Comparison of ENCODE assay signal across 10 cellular contexts in genomic region chr3:128080323-128080898, GRCh38. TPM values are rescaled to one million over a fixed set of nuclear protein-coding genes. Genes with fewer than 3 reads are reported as not detected.
DNase-seq lines count a peak whose midpoint lies in the region; ATAC-seq, FAIRE-seq and TF ChIP-seq lines count a peak whose summit lies in the region.
"Had no signal": no experiment of that assay in that cellular context is flagged by ENCODE, and none has a peak within 500 bp of the region (broad histone marks: within the 10 kb centered on the region; RNA-seq: fewer than 3 reads in every experiment).

No MANE protein-coding gene starts in this region.

- H3K4me1 ChIP-seq in A549 (peaks cover 67% of the 10 kb centered on the region), aorta (ENCODE audit: control insufficient read depth in 1 of 2, insufficient read depth in 2 of 2, low read length in 2 of 2) (peaks cover 0 to 3% of the 10 kb centered on the region in 2 donors)

- ATAC-seq in A549 = no peak
- no peak for ATAC-seq in aorta (ENCODE audit: low FRiP score)
- no peak for ATAC-seq in omental fat pad (ENCODE audit: low FRiP score)
- ATAC-seq in GM21360 (IDR thresholded peaks at IDR 0.05; ENCODE audit: unreplicated experiment) = no peak

- TF ChIP-seq RAD21 in A549 (conservative IDR thresholded peaks at IDR 0.05 in 1 of 2, IDR thresholded peaks at IDR 0.05 in 1 of 2) = no peak

- no peak for TF ChIP-seq EP300 in A549 (IDR thresholded peaks at IDR 0.05)

- H3K27ac ChIP-seq in A549 (peak overlapping the region; percentile 81 to 86), aorta (ENCODE audit: low read depth in 1 of 2, low read length in 2 of 2) (no peak overlapping the region)

- H3K9me3 ChIP-seq in A549 = no peaks in the 10 kb centered on the region
- no peaks in the 10 kb centered on the region for H3K9me3 ChIP-seq in aorta (ENCODE audit: control insufficient read depth, low read length)

- H3K27me3 ChIP-seq in aorta (ENCODE audit: control insufficient read depth in 1 of 2, insufficient read depth in 2 of 2, low read length in 1 of 2) = no peaks in the 10 kb centered on the region

- DNase-seq in A549 (ENCODE audit: low read depth in 1 of 2, low spot score in 1 of 2) (peak in 1 of 2 experiments; percentile 59), H4 (ENCODE audit: low spot score) (peak; percentile 62), SW480 (ENCODE audit: low spot score) (peak; percentile 80), fibroblast of the aortic adventitia (ENCODE audit: low read depth) (peak; percentile 82), aorta (no peak), omental fat pad (ENCODE audit: low spot score) (no peak)
- no peak for DNase-seq in activated effector memory CD4-positive, alpha-beta T cell treated with anti-CD3 and anti-CD28 coated beads, Interleukin-2, amount 50 U/mL, for 16 hours
- DNase-seq: CD4-positive, CD25-positive, alpha-beta regulatory T cell; NCI-H2081 had no signal

- 58% methylated on average over 5 of the region's 6 CpGs for WGBS in A549 (ENCODE audit: missing lambda C conversion rate)
- 76 to 84% methylated on average over 6 of the region's 6 CpGs for WGBS in aorta, 2 donors

- no peak for FAIRE-seq in A549 (lab: Jason Lieb, UNC)

- no peak for TF ChIP-seq CTCF in A549 (IDR thresholded peaks at IDR 0.05)
- TF ChIP-seq CTCF in fibroblast of the aortic adventitia (IDR thresholded peaks at IDR 0.05; ENCODE audit: insufficient read depth, low read length) = no peak
- TF ChIP-seq CTCF in omental fat pad (IDR thresholded peaks at IDR 0.05) = no peak

- no peak for TF ChIP-seq POLR2A in A549 (IDR thresholded peaks at IDR 0.05; ENCODE audit: low read length)

- H3K4me3 ChIP-seq in A549 (no peak overlapping the region), fibroblast of the aortic adventitia (ENCODE audit: low read depth, low read length) (no peak overlapping the region), aorta (ENCODE audit: low read length in 2 of 2) (no peak overlapping the region)

- no peaks in the 10 kb centered on the region for H3K36me3 ChIP-seq in aorta (ENCODE audit: control insufficient read depth in 1 of 2, insufficient read depth in 2 of 2, low read length in 1 of 2)

- intact Hi-C loops in aorta (cut with DNase I) = no loop called here

- CTCF ChIA-PET in A549 (lab: Yijun Ruan, JAX) = interaction anchor here (1.0 to 1.4 kb wide), 4 partner anchors 13 to 529 kb away, joined by 3 to 7 read pairs (median 3); no protein-coding TSS in a partner anchor

- POLR2A ChIA-PET in A549 (lab: Yijun Ruan, JAX) = no interaction called here

- peak overlapping the region; percentile 49 for H3K4me2 ChIP-seq in A549

TF ChIP-seq in A549, 52 proteins besides CTCF, POLR2A, EP300 and RAD21:
- TF ChIP-seq ZFP36 (IDR thresholded peaks at IDR 0.05; ENCODE audit: borderline replicate concordance, partially characterized antibody) = no peak
- 0 out of 2 replicates have a peak, but pooled peaks have one; percentile 22 for TF ChIP-seq FOSL2 (IDR thresholded peaks at IDR 0.05)
- peak; percentile 78 for TF ChIP-seq FOSL2 (CRISPR knock-in tag; IDR thresholded peaks at IDR 0.05)
- TF ChIP-seq, protein P1, sequence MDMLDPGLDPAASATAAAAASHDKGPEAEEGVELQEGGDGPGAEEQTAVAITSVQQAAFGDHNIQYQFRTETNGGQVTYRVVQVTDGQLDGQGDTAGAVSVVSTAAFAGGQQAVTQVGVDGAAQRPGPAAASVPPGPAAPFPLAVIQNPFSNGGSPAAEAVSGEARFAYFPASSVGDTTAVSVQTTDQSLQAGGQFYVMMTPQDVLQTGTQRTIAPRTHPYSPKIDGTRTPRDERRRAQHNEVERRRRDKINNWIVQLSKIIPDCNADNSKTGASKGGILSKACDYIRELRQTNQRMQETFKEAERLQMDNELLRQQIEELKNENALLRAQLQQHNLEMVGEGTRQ (IDR thresholded peaks at IDR 0.05) = peak; percentile 74

RNA-seq across cellular contexts. Expression of gene SEC61A1, which starts 28.2 kb away (rescaled TPM):
- polyA plus RNA-seq in A549 (2011; rRNA removed) (172 and 180 TPM in 2 replicates), A549 (2017; fragmentation: RNase III; extraction: RNeasy Plus Mini Kit Qiagen cat#74134 plus additional on column Dnase treatment) (93.5 to 96.4 TPM (median 96.2 TPM) in 3 replicates), aorta (100 to 1,000 TPM in 1 of 2 donors, 10 to 100 TPM in 1; 33.6 to 127 TPM)
- polyA plus RNA-seq in A549 (2012; cell fraction: cytosol; rRNA removed) = 56.5 and 74.7 TPM in 2 replicates
- 124 and 128 TPM in 2 replicates for polyA plus RNA-seq in A549 (2012; cell fraction: nucleus; rRNA removed)
- polyA minus RNA-seq in A549 (2011; rRNA and poly(A)+ RNA removed) = 224 and 251 TPM in 2 replicates
- 314 and 320 TPM in 2 replicates for total RNA-seq in H4 (2014; rRNA removed; shearing (Covaris generic))
- total RNA-seq in fibroblast of the aortic adventitia (ENCODE audit: low replicate concordance) (120 and 406 TPM in 2 replicates), aorta (100 to 1,000 TPM; 156 to 172 TPM), omental fat pad (100 to 1,000 TPM; 125 to 208 (median 203) TPM)

RNA-seq across cellular contexts. Expression of gene RUVBL1, which starts 43.2 kb away (rescaled TPM):
- 117 and 144 TPM in 2 replicates for polyA plus RNA-seq in A549 (2011; rRNA removed)
- 143 and 167 TPM in 2 replicates for polyA plus RNA-seq in A549 (2012; cell fraction: cytosol; rRNA removed)
- polyA plus RNA-seq in A549 (2012; cell fraction: nucleus; rRNA removed) = 81.4 and 82.4 TPM in 2 replicates
- 105 to 117 TPM (median 105 TPM) in 3 replicates for polyA plus RNA-seq in A549 (2017; fragmentation: RNase III; extraction: RNeasy Plus Mini Kit Qiagen cat#74134 plus additional on column Dnase treatment)
- 95.8 and 106 TPM in 2 replicates for polyA minus RNA-seq in A549 (2011; rRNA and poly(A)+ RNA removed)
- 131 and 136 TPM in 2 replicates for total RNA-seq in H4 (2014; rRNA removed; shearing (Covaris generic))
- 47.8 and 50.6 TPM in 2 replicates for total RNA-seq in fibroblast of the aortic adventitia (ENCODE audit: low replicate concordance)
- total RNA-seq in aorta = 10 to 100 TPM; 15.4 to 17.5 TPM
- 10 to 100 TPM; 12.3 to 18.5 TPM for polyA plus RNA-seq in aorta
- 10 to 100 TPM; 27.1 to 36.8 (median 30.0) TPM for total RNA-seq in omental fat pad

Comparison
In these comparisons a context has a peak if more than half of its experiments do, and no peak if none do; other contexts are left out.
1. DNase-seq: peak in H4 (single experiment), SW480 (single experiment) and fibroblast of the aortic adventitia (single experiment); none in aorta (0 of 2), activated effector memory CD4-positive, alpha-beta T cell treated with anti-CD3 and anti-CD28 coated beads, Interleukin-2, amount 50 U/mL, for 16 hours (single experiment) and omental fat pad (single experiment).
2. H3K27ac ChIP-seq: peak in A549 (2 of 2); none in aorta (0 of 2).